22 cellular contexts compared by ENCODE assay signal in the genomic region with DNA sequence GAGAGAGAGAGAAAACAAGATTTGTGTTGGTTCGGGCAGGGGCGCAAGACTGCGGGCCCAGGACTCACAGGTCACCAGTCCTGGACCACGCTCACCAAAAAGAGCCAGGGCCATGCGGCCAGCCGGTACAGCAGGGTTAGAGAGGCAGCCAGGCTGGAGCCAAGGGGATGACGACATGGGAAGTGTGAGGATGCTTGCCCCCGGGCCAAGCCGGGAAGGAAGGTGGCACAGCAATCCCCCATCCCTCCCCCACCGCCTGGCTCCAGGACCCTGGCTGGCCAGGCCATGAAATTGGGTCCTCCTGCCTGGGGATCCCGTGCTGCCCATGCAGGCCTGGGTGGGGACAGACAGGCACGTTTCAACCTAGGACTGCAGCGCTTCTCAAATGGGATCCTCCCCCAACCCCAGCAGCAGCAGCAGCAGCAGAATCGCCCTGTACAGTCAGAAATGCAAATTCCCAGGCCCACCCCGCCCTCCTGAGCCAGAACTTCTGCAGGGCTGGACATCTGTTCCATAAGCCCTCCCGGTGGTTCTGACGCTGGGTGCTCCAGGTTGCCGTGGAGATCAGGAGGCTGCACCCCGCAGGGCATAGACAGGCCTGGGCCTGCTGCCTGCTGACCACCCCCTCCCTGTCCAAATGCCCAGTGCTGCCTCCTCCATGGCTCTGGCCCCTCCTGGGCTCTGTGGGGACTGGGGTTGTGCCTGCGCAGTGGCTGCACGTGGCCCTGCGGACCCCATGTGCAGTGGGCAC. TPM values are rescaled to one million over a fixed set of nuclear protein-coding genes. Genes with fewer than 3 reads are reported as not detected.
DNase-seq lines count a peak whose midpoint lies in the region; ATAC-seq, FAIRE-seq and TF ChIP-seq lines count a peak whose summit lies in the region.
"Had no signal": no experiment of that assay in that cellular context is flagged by ENCODE, and none has a peak within 500 bp of the region (broad histone marks: within the 10 kb centered on the region; RNA-seq: fewer than 3 reads in every experiment).

No MANE protein-coding gene starts in this region.

- no peak for FAIRE-seq in H1 (lab: Jason Lieb, UNC)
- FAIRE-seq: endometrium, small intestine, urothelium cell line had no signal

- POLR2A ChIA-PET in H1 (lab: Charles Lee; ENCODE audit: partially characterized antibody), result interaction anchor here (0.8 kb wide), 1 partner anchor 26 kb away, joined by 3 read pairs; no protein-coding TSS in a partner anchor

- no peak overlapping the region for H3K14ac ChIP-seq in H1 (ENCODE audit: insufficient read length)

- no peak overlapping the region; the same call in 1 of the 2 replicates for H2BK15ac ChIP-seq in H1 (ENCODE audit: low read length)

- no peak for TF ChIP-seq POLR2A in H1 (IDR thresholded peaks at IDR 0.05; ENCODE audit: control extremely low read depth in 1 of 2, low read depth in 2 of 2, low read length in 2 of 2)

- ATAC-seq in HG03045 (IDR thresholded peaks at IDR 0.05; ENCODE audit: unreplicated experiment) (no peak), HG02588 (IDR thresholded peaks at IDR 0.05; ENCODE audit: unreplicated experiment) (no peak)
- ATAC-seq: naive thymus-derived CD4-positive, alpha-beta T cell had no signal

- TF ChIP-seq CTCF in AG09309 (IDR thresholded peaks at IDR 0.05; ENCODE audit: control insufficient read depth, insufficient read depth, low read depth, low read length, missing control alignments) (peak; percentile 1), H1 (IDR thresholded peaks at IDR 0.05; ENCODE audit: control extremely low read depth in 1 of 3, insufficient read depth in 1 of 3, low read depth in 1 of 3, low read length in 3 of 3) (no peak)

- H2BK5ac ChIP-seq in H1 (ENCODE audit: low read depth, low read length), result no peak overlapping the region; the same call in 1 of the 2 replicates

- H3K27me3 ChIP-seq in H1 (replicated peaks in 1 of 4; ENCODE audit: control insufficient read depth in 3 of 4, extremely low read depth in 1 of 4, insufficient read depth in 3 of 4, low read length in 3 of 4), result no peaks in the 10 kb centered on the region
- H3K27me3 ChIP-seq: Peyer's patch had no signal

- no peak overlapping the region for H3K23ac ChIP-seq in H1 (ENCODE audit: insufficient read length)

- peak overlapping the region; percentile 75; the same call in 1 of the 2 replicates for H4K8ac ChIP-seq in H1 (ENCODE audit: extremely low read depth, insufficient read depth, low read length)

- 90% methylated on average over 17 of the region's 22 CpGs; no CpG with 5 or more reads in 1 of the 2 experiments for WGBS in H1 (ENCODE audit: extremely low coverage in 1 of 2, insufficient coverage in 1 of 2, insufficient read length in 1 of 2, insufficient replicate concordance in 2 of 2, low coverage in 1 of 2, low lambda C conversion rate in 2 of 2, missing lambda C conversion rate in 1 of 2), 2 experiments

- H3K4me1 ChIP-seq in H1 (replicated peaks in 1 of 4; ENCODE audit: control insufficient read depth in 3 of 4, insufficient read depth in 4 of 4, low read length in 3 of 4), result peaks cover 0 to 2% (median 0%) of the 10 kb centered on the region in 4 experiments; a peak in 2 of 7 replicates
- H3K4me1 ChIP-seq: Peyer's patch, prostate gland had no signal

- no peak overlapping the region for H3K4me2 ChIP-seq in H1 (ENCODE audit: insufficient read depth in 1 of 2, low read depth in 2 of 2, low read length in 2 of 2)

- no peak overlapping the region for H3K9ac ChIP-seq in H1 (replicated peaks in 1 of 4; ENCODE audit: extremely low read depth in 1 of 4, low read depth in 3 of 4, low read length in 3 of 4)

- no peak overlapping the region for H2AFZ ChIP-seq in H1 (ENCODE audit: low read length)

- H3K27ac ChIP-seq in H1 (ENCODE audit: low read depth, low read length), result no peak overlapping the region
- H3K27ac ChIP-seq: Peyer's patch, prostate gland had no signal

- no peak for TF ChIP-seq RAD21 in H1 (IDR thresholded peaks at IDR 0.05 in 1 of 2, conservative IDR thresholded peaks at IDR 0.05 in 1 of 2; ENCODE audit: low read depth in 2 of 2, low read length in 2 of 2)

- H3K23me2 ChIP-seq in H1 (ENCODE audit: low read depth, low read length), result no peaks in the 10 kb centered on the region

- no peaks in the 10 kb centered on the region for H4K20me1 ChIP-seq in H1 (replicated peaks in 1 of 2; ENCODE audit: control insufficient read depth in 1 of 2, insufficient read depth in 2 of 2, low read length in 2 of 2)

- no peak overlapping the region for H2AK5ac ChIP-seq in H1 (ENCODE audit: low read depth, low read length)

- no peaks in the 10 kb centered on the region for H3K9me3 ChIP-seq in H1 (ENCODE audit: insufficient read depth in 2 of 2, low read depth in 1 of 2, low read length in 1 of 2)
- H3K9me3 ChIP-seq: Peyer's patch, prostate gland had no signal

- no peak overlapping the region for H4K91ac ChIP-seq in H1 (replicated peaks; ENCODE audit: insufficient read length, low read length)

- TF ChIP-seq EP300 in H1 (IDR thresholded peaks at IDR 0.05; ENCODE audit: borderline replicate concordance in 1 of 2, low read depth in 2 of 2, low read length in 2 of 2), result no peak

- H3K4ac ChIP-seq in H1 (replicated peaks; ENCODE audit: insufficient read length, low read depth, low read length), result peak overlapping the region; percentile 38

- H2BK120ac ChIP-seq in H1 (replicated peaks; ENCODE audit: low read depth, low read length), result no peak overlapping the region

- CTCF ChIA-PET in H1 (lab: Charles Lee; ENCODE audit: partially characterized antibody), result interaction anchor here (0.7 to 3.2 kb wide), 12 partner anchors 7 to 219 kb away, joined by 3 to 15 read pairs (median 4); no protein-coding TSS in a partner anchor

- DNase-seq in AG09309 (ENCODE audit: low read depth) (no peak), COR-L47 (lab: John Stamatoyannopoulos, UW) (peak; percentile 90), NCI-H2196 treated with DMSO at 0.1 percent for 48 hours (lab: John Stamatoyannopoulos, UW; ENCODE audit: unreplicated experiment) (peak; percentile 32), H1 (ENCODE audit: low read depth in 1 of 2, low spot score in 2 of 2) (no peak), NCI-H128 (lab: John Stamatoyannopoulos, UW; ENCODE audit: unreplicated experiment) (no peak)
- DNase-seq: activated CD4-positive, alpha-beta T cell treated with anti-CD3 and anti-CD28 coated beads, Interleukin-2, amount 10 ng/mL, durations not matched to agents 7 days and 5 days; activated naive CD4-positive, alpha-beta T cell; AML-193; aorta; Calu3; naive thymus-derived CD4-positive, alpha-beta T cell; NCI-H187; Peyer's patch; small intestine; stimulated activated CD4-positive, alpha-beta T cell treated with anti-CD3 and anti-CD28 coated beads, Interleukin-4, amount 100 ng/mL, for 24 hours; SW 1271 had no signal

- H3K18ac ChIP-seq in H1 (ENCODE audit: extremely low read depth, low read length), result no peak overlapping the region

- no peak overlapping the region for H4K5ac ChIP-seq in H1 (ENCODE audit: insufficient read length, low read depth, low read length)

- no peak overlapping the region for H2BK12ac ChIP-seq in H1 (ENCODE audit: low read depth, low read length)

- H2BK20ac ChIP-seq in H1 (ENCODE audit: low read length), result no peak overlapping the region

- H3K56ac ChIP-seq in H1 (replicated peaks; ENCODE audit: insufficient read length, low read depth, low read length), result no peak overlapping the region

- no peak overlapping the region for H3K4me3 ChIP-seq in AG09309 (ENCODE audit: control insufficient read depth, low read depth, low read length)
- no peak overlapping the region for H3K4me3 ChIP-seq in H1 (ENCODE audit: extremely low read depth in 1 of 4, insufficient read depth in 2 of 4, low read depth in 3 of 4, low read length in 4 of 4)
- H3K4me3 ChIP-seq: Peyer's patch, prostate gland had no signal

- no peaks in the 10 kb centered on the region for H3K36me3 ChIP-seq in H1 (ENCODE audit: control insufficient read depth in 2 of 4, insufficient read depth in 4 of 4, low read length in 3 of 4)
- H3K36me3 ChIP-seq: Peyer's patch, prostate gland had no signal

- H3K79me1 ChIP-seq in H1 (ENCODE audit: low read depth, low read length), result no peaks in the 10 kb centered on the region

- no peaks in the 10 kb centered on the region for H3K79me2 ChIP-seq in H1 (ENCODE audit: control insufficient read depth in 1 of 2, insufficient read depth in 2 of 2, low read length in 2 of 2)

TF ChIP-seq in H1, 55 proteins besides CTCF, POLR2A, EP300 and RAD21 (continues in another document):
- no peak for TF ChIP-seq NANOG (IDR thresholded peaks at IDR 0.05; ENCODE audit: insufficient read depth, low read depth, low read length, poor library complexity, severe bottlenecking)
- no peak for TF ChIP-seq JUN (IDR thresholded peaks at IDR 0.05; ENCODE audit: low read depth, low read length)
- no peak for TF ChIP-seq TAF1 (IDR thresholded peaks at IDR 0.05; ENCODE audit: low read depth, low read length)
- TF ChIP-seq RFX5 (IDR thresholded peaks at IDR 0.05; ENCODE audit: borderline replicate concordance, low read depth, low read length), result no peak
- TF ChIP-seq, protein P1, sequence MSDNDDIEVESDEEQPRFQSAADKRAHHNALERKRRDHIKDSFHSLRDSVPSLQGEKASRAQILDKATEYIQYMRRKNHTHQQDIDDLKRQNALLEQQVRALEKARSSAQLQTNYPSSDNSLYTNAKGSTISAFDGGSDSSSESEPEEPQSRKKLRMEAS (IDR thresholded peaks at IDR 0.05), result no peak
- TF ChIP-seq GTF2F1 (IDR thresholded peaks at IDR 0.05; ENCODE audit: borderline replicate concordance, low read depth, low read length), result no peak
- TF ChIP-seq RBBP5 (IDR thresholded peaks at IDR 0.05; ENCODE audit: borderline replicate concordance, low read depth, low read length), result no peak

RNA-seq across cellular contexts. Expression of a gene that starts 35.0 kb away (rescaled TPM):
- total RNA-seq in H1 (2021; fragmentation: NEBNext Ultra II Directional; extraction: Animal tissue kit (Norgen Biotek cat#: 25700)), result 103 and 108 TPM in 2 replicates
- polyA plus RNA-seq in H1 (2011; rRNA removed), result 75.3 and 86.9 TPM in 2 replicates
- polyA plus RNA-seq in H1 (2011; cell fraction: cytosol; rRNA removed), result 100 TPM
- polyA plus RNA-seq in H1 (2011; cell fraction: nucleus; rRNA removed), result 111 TPM
- polyA plus RNA-seq in H1 (2012, experiment 1 of 2), result 87.6 to 97.6 TPM (median 91.7 TPM) in 4 replicates
- 83.3 TPM for polyA plus RNA-seq in H1 (2012, experiment 2 of 2)
- 64.5 TPM for polyA plus RNA-seq in H1 (2013, experiment 1 of 2)
- 68.0 TPM for polyA plus RNA-seq in H1 (2013, experiment 2 of 2)
- polyA minus RNA-seq in H1 (2011; rRNA and poly(A)+ RNA removed), result 91.6 and 96.9 TPM in 2 replicates
- polyA minus RNA-seq in H1 (2011; cell fraction: cytosol; rRNA and poly(A)+ RNA removed), result 38.1 TPM
- 51.1 TPM for polyA minus RNA-seq in H1 (2011; cell fraction: nucleus; rRNA and poly(A)+ RNA removed)

RNA-seq across cellular contexts. Expression of a gene that starts 46.5 kb away (rescaled TPM):
- 4.1 and 4.9 TPM in 2 replicates for total RNA-seq in H1 (2021; fragmentation: NEBNext Ultra II Directional; extraction: Animal tissue kit (Norgen Biotek cat#: 25700))
- 2.4 and 4.3 TPM in 2 replicates for polyA plus RNA-seq in H1 (2011; rRNA removed)
- 3.8 TPM for polyA plus RNA-seq in H1 (2011; cell fraction: cytosol; rRNA removed)
- 3.8 TPM for polyA plus RNA-seq in H1 (2011; cell fraction: nucleus; rRNA removed)
- polyA plus RNA-seq in H1 (2012, experiment 1 of 2), result 1.9 to 3.7 TPM (median 3.2 TPM) in 4 replicates
- polyA plus RNA-seq in H1 (2012, experiment 2 of 2), result 3.3 TPM
- 3.1 TPM for polyA plus RNA-seq in H1 (2013, experiment 1 of 2)
- 3.0 TPM for polyA plus RNA-seq in H1 (2013, experiment 2 of 2)
- 0.71 and 1.2 TPM in 2 replicates for polyA minus RNA-seq in H1 (2011; rRNA and poly(A)+ RNA removed)
- polyA minus RNA-seq in H1 (2011; cell fraction: cytosol; rRNA and poly(A)+ RNA removed), result 2.1 TPM
- 2.0 TPM for polyA minus RNA-seq in H1 (2011; cell fraction: nucleus; rRNA and poly(A)+ RNA removed)
- total RNA-seq: activated CD4-positive, alpha-beta T cell treated with anti-CD3 and anti-CD28 coated beads, Interleukin-2, amount 10 ng/mL, durations not matched to agents 7 days and 5 days; Calu3; HT1080; Peyer's patch had no signal

Comparison
In these comparisons a context has a peak if more than half of its experiments do, and no peak if none do; other contexts are left out.
1. DNase-seq: peak in COR-L47 (single experiment) and NCI-H2196 treated with DMSO at 0.1 percent for 48 hours (single experiment); none in AG09309 (single experiment), H1 (0 of 2) and NCI-H128 (single experiment).